In genomic region chr6:9458424-9458823, GRCh38 we compare ENCODE assay signal across 34 cellular contexts.
"Had no signal": no experiment of that assay in that cellular context is flagged by ENCODE, and none has a peak within 500 bp of the region (broad histone marks: within the 10 kb centered on the region; RNA-seq: fewer than 3 reads in every experiment).

No MANE protein-coding gene starts in this region.

- H3K4me3 ChIP-seq: Peyer's patch had no signal

- H3K9me3 ChIP-seq: Peyer's patch had no signal

- H3K9ac ChIP-seq: KMS-11 had no signal

- H3K27me3 ChIP-seq: brain microvascular endothelial cell, Peyer's patch had no signal

- ATAC-seq: activated CD8-positive, alpha-beta T cell treated with anti-CD3 and anti-CD28 coated beads for 36 hours; activated T-cell treated with anti-CD3 and anti-CD28 coated beads, Interleukin-2, amount 50 U/mL, for 72 hours; activated T-helper 17 cell treated with anti-CD3 and anti-CD28 coated beads, Interleukin-2, amount 50 U/mL, for 72 hours; PC-3 had no signal

- H3K4me2 ChIP-seq: KMS-11 had no signal

- H3K27ac ChIP-seq: brain microvascular endothelial cell, KMS-11, Peyer's patch, VCaP had no signal

- DNase-seq: activated CD4-positive, alpha-beta T cell treated with anti-CD3 and anti-CD28 coated beads for 1 hour; activated CD4-positive, alpha-beta T cell treated with anti-CD3 and anti-CD28 coated beads, Interleukin-2, amount 10 ng/mL, durations not matched to agents 24 days and 14 days; activated CD4-positive, alpha-beta T cell treated with anti-CD3 and anti-CD28 coated beads, Interleukin-2, amount 50 U/mL, for 4 hours; activated CD4-positive, CD25-positive, alpha-beta regulatory T cell; activated CD8-positive, alpha-beta T cell treated with anti-CD3 and anti-CD28 coated beads for 36 hours; activated effector memory CD4-positive, alpha-beta T cell treated with anti-CD3 and anti-CD28 coated beads, Interleukin-2, amount 50 U/mL, for 16 hours; activated naive CD4-positive, alpha-beta T cell; activated naive CD4-positive, alpha-beta T cell treated with anti-CD3 and anti-CD28 coated beads, Interleukin-2, amount 50 U/mL, for 16 hours; activated naive CD8-positive, alpha-beta T cell treated with anti-CD3 and anti-CD28 coated beads for 36 hours; activated T-cell treated with anti-CD3 and anti-CD28 coated beads, Interleukin-2, amount 50 U/mL, for 1 hour; activated T-cell treated with anti-CD3 and anti-CD28 coated beads, Interleukin-2, amount 50 U/mL, for 72 hours; amniotic stem cell; aorta; brain microvascular endothelial cell; central memory CD4-positive, alpha-beta T cell; NCI-H1092 treated with DMSO at 0.1 percent for 48 hours; NCI-H1694; NCI-H1930; NCI-H2081 treated with DMSO at 0.1 percent for 48 hours; NCI-H2171; NCI-H510A; NCI-H69; NK-92 treated with Interleukin-12 subunit alpha and Interleukin-12 subunit beta, amount 100 ng/mL, for 24 hours; PC-3; Peyer's patch; RPMI8226; SHP77 treated with DMSO at 0.1 percent for 48 hours; SW 1271; T-helper 1 cell; T-helper 2 cell; T-helper 9 cell had no signal

- H3K36me3 ChIP-seq: brain microvascular endothelial cell, Peyer's patch had no signal

- H3K4me1 ChIP-seq: Peyer's patch had no signal
